8 cellular contexts compared by ENCODE assay signal in genomic region chr18:7566587-7567486, GRCh38. TPM values are rescaled to one million over a fixed set of nuclear protein-coding genes. Genes with fewer than 3 reads are reported as not detected.
A peak's percentile ranks its signal among the peaks of the same experiment; 100 is the strongest.
DNase-seq lines count a peak whose midpoint lies in the region; ATAC-seq and TF ChIP-seq lines count a peak whose summit lies in the region.

PTPRM (plus strand) TSS chr18:7567316; CDS start chr18:7567819, 503 bp downstream.

- POLR2A ChIA-PET in CD8-positive, alpha-beta memory T cell (lab: Charles Lee): no interaction called here
- POLR2A ChIA-PET in RWPE1 (lab: Yijun Ruan, JAX; ENCODE audit: low non-redundant PET): no interaction called here

- peaks cover 0 to 6% (median 6%) of the 10 kb centered on the region in 3 donors for H3K4me1 Mint-ChIP-seq in CD8-positive, alpha-beta memory T cell

- H3K36me3 ChIP-seq in CD8-positive, alpha-beta memory T cell (ENCODE audit: insufficient read depth, low read length): no peaks in the 10 kb centered on the region
- H3K36me3 ChIP-seq in cardiac muscle cell: no peaks in the 10 kb centered on the region
- H3K36me3 ChIP-seq in upper lobe of right lung: no peaks in the 10 kb centered on the region

- peak within 1 kb of the TSS in 4 of 8 donors; percentile 60 to 70 (median 66) for H3K27ac Mint-ChIP-seq in CD8-positive, alpha-beta memory T cell

- H3K27me3 ChIP-seq in CD8-positive, alpha-beta memory T cell (ENCODE audit: insufficient read depth, low read length, poor library complexity, severe bottlenecking): no peaks in the 10 kb centered on the region
- H3K27me3 ChIP-seq in cardiac muscle cell (no peaks in the 10 kb centered on the region), upper lobe of right lung (no peaks in the 10 kb centered on the region)

- no peak within 1 kb of the TSS for H3K27ac ChIP-seq in CD8-positive, alpha-beta memory T cell (ENCODE audit: low read depth, low read length)
- peak within 1 kb of the TSS; percentile 82 for H3K27ac ChIP-seq in RWPE1
- H3K27ac ChIP-seq in cardiac muscle cell: peak within 1 kb of the TSS; percentile 93
- H3K27ac ChIP-seq in upper lobe of right lung: peak within 1 kb of the TSS; percentile 96

- peak in 4 of 5 donors; percentile 15 to 37 (median 22) for DNase-seq in CD8-positive, alpha-beta memory T cell
- DNase-seq in RWPE1 (ENCODE audit: low spot score): peak; percentile 68
- peak in 52 of 56 donors; percentile 14 to 89 (median 65) for DNase-seq in amygdala (lab: John Stamatoyannopoulos, UW)
- peak; percentile 91 to 94 for DNase-seq in cardiac muscle cell (ENCODE audit: low read depth in 1 of 2, low spot score in 1 of 2)
- peak; percentile 33 for DNase-seq in omental fat pad (ENCODE audit: low spot score)
- peak; percentile 94 for DNase-seq in upper lobe of right lung

- peaks cover 30 to 41% of the 10 kb centered on the region in 2 donors for H3K27me3 Mint-ChIP-seq in CD8-positive, alpha-beta memory T cell

- no peak within 1 kb of the TSS for H3K4me3 ChIP-seq in CD8-positive, alpha-beta memory T cell (ENCODE audit: low read length)
- H3K4me3 ChIP-seq in cardiac muscle cell (peak within 1 kb of the TSS; percentile 91), upper lobe of right lung (peak within 1 kb of the TSS; percentile 85)

- CTCF ChIA-PET in CD8-positive, alpha-beta memory T cell (lab: Charles Lee): no interaction called here
- CTCF ChIA-PET in RWPE1 (lab: Yijun Ruan, JAX): interaction anchor here (0.6 to 3.2 kb wide), 23 partner anchors 8 to 1056 kb away, joined by 3 to 49 read pairs (median 4); no protein-coding TSS in a partner anchor

- no peaks in the 10 kb centered on the region for H3K4me1 ChIP-seq in CD8-positive, alpha-beta memory T cell (ENCODE audit: insufficient read depth, low read length)
- peaks cover 18% of the 10 kb centered on the region for H3K4me1 ChIP-seq in cardiac muscle cell (ENCODE audit: low read depth)
- peaks cover 27% of the 10 kb centered on the region for H3K4me1 ChIP-seq in upper lobe of right lung

- no peaks in the 10 kb centered on the region for H3K9me3 ChIP-seq in CD8-positive, alpha-beta memory T cell (ENCODE audit: low read length)
- H3K9me3 ChIP-seq in cardiac muscle cell (ENCODE audit: low read depth) (no peaks in the 10 kb centered on the region), upper lobe of right lung (no peaks in the 10 kb centered on the region)

- peak within 1 kb of the TSS in 5 of 7 donors; percentile 16 to 79 (median 55) for H3K4me3 Mint-ChIP-seq in CD8-positive, alpha-beta memory T cell

- peaks cover 0 to 16% (median 5%) of the 10 kb centered on the region in 5 donors for H3K9me3 Mint-ChIP-seq in CD8-positive, alpha-beta memory T cell

- peak; percentile 88 for TF ChIP-seq CTCF in RWPE1 (conservative IDR thresholded peaks at IDR 0.05; ENCODE audit: low read depth)
- TF ChIP-seq CTCF in cardiac muscle cell (IDR thresholded peaks at IDR 0.05; ENCODE audit: low read depth, low read length): peak; percentile 7
- TF ChIP-seq CTCF in omental fat pad (IDR thresholded peaks at IDR 0.05): no peak
- TF ChIP-seq CTCF in upper lobe of right lung (IDR thresholded peaks at IDR 0.05): no peak

- intact Hi-C loops in upper lobe of right lung (cut with DNase I): loop anchor here (10.0 kb wide), 1 partner anchor 292 kb away; no protein-coding TSS in a partner anchor

- ATAC-seq in GM19467 (IDR thresholded peaks at IDR 0.05; ENCODE audit: unreplicated experiment) (peak; percentile 87), HG03520 (IDR thresholded peaks at IDR 0.05; ENCODE audit: unreplicated experiment) (peak; percentile 80), omental fat pad (ENCODE audit: low FRiP score) (peak; percentile 96), upper lobe of right lung (peak; percentile 93)

- no peaks in the 10 kb centered on the region for H3K36me3 Mint-ChIP-seq in CD8-positive, alpha-beta memory T cell

RNA-seq across cellular contexts. Expression of gene PTPRM, which starts in this region (rescaled TPM):
- total RNA-seq in CD8-positive, alpha-beta memory T cell: 1 to 10 TPM; 3.9 to 7.4 TPM
- polyA plus RNA-seq in CD8-positive, alpha-beta memory T cell: 5.3 TPM
- total RNA-seq in cardiac muscle cell (37.0 and 48.8 TPM in 2 replicates), omental fat pad (100 to 1,000 TPM in 3 of 4 donors, 10 to 100 TPM in 1; 64.8 to 238 (median 144) TPM), upper lobe of right lung (99.3 TPM)
- polyA plus RNA-seq in cardiac muscle cell: 26.5 and 32.2 TPM in 2 replicates

Comparison
In these comparisons a context has a peak if more than half of its experiments do, and no peak if none do; other contexts are left out.
1. DNase-seq: peak in every context shown above with its lines; median percentile 94 in upper lobe of right lung; 92 in cardiac muscle cell; 68 in RWPE1; 65 in amygdala; 33 in omental fat pad; 22 in CD8-positive, alpha-beta memory T cell.
2. CTCF ChIP-seq: peak in RWPE1 (single experiment) and cardiac muscle cell (single experiment); none in omental fat pad (0 of 3) and upper lobe of right lung (single experiment).
3. Peak in every context shown above with its lines, with median percentiles within 50 percentile points of each other: ATAC-seq.